ENCODE assay signal across 8 cellular contexts in genomic region chr3:1824359-1824758, GRCh38.
"Had no signal": no experiment of that assay in that cellular context is flagged by ENCODE, and none has a peak within 500 bp of the region (broad histone marks: within the 10 kb centered on the region; RNA-seq: fewer than 3 reads in every experiment).

No MANE protein-coding gene starts in this region.

- H3K36me3 ChIP-seq: HAP-1 had no signal

- FAIRE-seq: HepG2 had no signal

- H3K4me1 ChIP-seq: HAP-1 had no signal

- DNase-seq: GM23248, GOT3, H7, HFFc6 had no signal

- ATAC-seq: HCT116, HepG2 had no signal

- H3K4me3 ChIP-seq: GM23248, HAP-1 had no signal

- H3K27ac ChIP-seq: GM23248, HL-60 had no signal

- H3K9me3 ChIP-seq: HAP-1 had no signal
